ENCODE assay signal across 8 cellular contexts in genomic region chr14:102927878-102928411, GRCh38. TPM values are rescaled to one million over a fixed set of nuclear protein-coding genes. Genes with fewer than 3 reads are reported as not detected.
DNase-seq lines count a peak whose midpoint lies in the region; ATAC-seq and TF ChIP-seq lines count a peak whose summit lies in the region.

No MANE protein-coding gene starts in this region.

- no peaks in the 10 kb centered on the region for H3K9me3 Mint-ChIP-seq in activated T-helper 17 cell treated with anti-CD3 and anti-CD28 coated beads, Interleukin-2, amount 50 U/mL, for 72 hours
- H3K9me3 Mint-ChIP-seq in type B pancreatic cell (no peaks in the 10 kb centered on the region), HFFc6 (no peaks in the 10 kb centered on the region)

- H3K36me3 Mint-ChIP-seq in activated T-helper 17 cell treated with anti-CD3 and anti-CD28 coated beads, Interleukin-2, amount 50 U/mL, for 72 hours (ENCODE audit: low read depth): no peaks in the 10 kb centered on the region
- H3K36me3 Mint-ChIP-seq in type B pancreatic cell (no peaks in the 10 kb centered on the region), HFFc6 (ENCODE audit: low read depth) (0 out of 2 replicates have a peak, but pooled peaks cover 5% of the 10 kb centered on the region)

- ATAC-seq in activated T-helper 17 cell treated with anti-CD3 and anti-CD28 coated beads, Interleukin-2, amount 50 U/mL, for 72 hours (replicated peaks): peak; percentile 12
- ATAC-seq in left lobe of liver: peak; percentile 7
- no peak for ATAC-seq in HG03025 (IDR thresholded peaks at IDR 0.05; ENCODE audit: low FRiP score, unreplicated experiment)

- peaks cover 56% of the 10 kb centered on the region for H3K27me3 ChIP-seq in H7 (ENCODE audit: control insufficient read depth, insufficient read depth, low read length)
- H3K27me3 ChIP-seq in BE2C: peaks cover 39% of the 10 kb centered on the region

- H3K4me3 ChIP-seq in AG04449 (ENCODE audit: low read depth, low read length) (peak overlapping the region; percentile 49), H7 (ENCODE audit: insufficient read depth, low read depth, low read length) (peak overlapping the region; percentile 76), BE2C (ENCODE audit: low read depth, low read length) (no peak overlapping the region; the same call in 1 of the 2 replicates)

- H3K4me1 ChIP-seq in BE2C: no peaks in the 10 kb centered on the region; the same call in 1 of the 2 replicates

- H3K36me3 ChIP-seq in H7 (replicated peaks; ENCODE audit: control insufficient read depth, insufficient read depth, low read length) (no peaks in the 10 kb centered on the region), BE2C (peaks cover under 1% of the 10 kb centered on the region; the same call in 1 of the 2 replicates)

- H3K27me3 Mint-ChIP-seq in activated T-helper 17 cell treated with anti-CD3 and anti-CD28 coated beads, Interleukin-2, amount 50 U/mL, for 72 hours: peaks cover 8% of the 10 kb centered on the region
- peaks cover 35% of the 10 kb centered on the region for H3K27me3 Mint-ChIP-seq in type B pancreatic cell
- H3K27me3 Mint-ChIP-seq in HFFc6 (ENCODE audit: insufficient read depth): peaks cover 29% of the 10 kb centered on the region

- H3K27ac Mint-ChIP-seq in activated T-helper 17 cell treated with anti-CD3 and anti-CD28 coated beads, Interleukin-2, amount 50 U/mL, for 72 hours: no peak overlapping the region
- peak overlapping the region; percentile 96 for H3K27ac Mint-ChIP-seq in type B pancreatic cell
- H3K27ac Mint-ChIP-seq in HFFc6: no peak overlapping the region

- H3K4me3 Mint-ChIP-seq in activated T-helper 17 cell treated with anti-CD3 and anti-CD28 coated beads, Interleukin-2, amount 50 U/mL, for 72 hours: peak overlapping the region; percentile 47
- H3K4me3 Mint-ChIP-seq in type B pancreatic cell (peak overlapping the region; percentile 80), HFFc6 (no peak overlapping the region)

- TF ChIP-seq CTCF in AG04449 (IDR thresholded peaks at IDR 0.05; ENCODE audit: insufficient read depth, low read length, missing control alignments) (no peak), type B pancreatic cell (conservative IDR thresholded peaks at IDR 0.05) (no peak), BE2C (IDR thresholded peaks at IDR 0.05; ENCODE audit: low read depth, low read length) (no peak), HFFc6 (IDR thresholded peaks at IDR 0.05) (no peak)

- DNase-seq in AG04449 (ENCODE audit: low read depth, low spot score): no peak
- DNase-seq in H7: peak; percentile 87
- DNase-seq in left lobe of liver (ENCODE audit: low spot score): no peak
- no peak for DNase-seq in type B pancreatic cell (ENCODE audit: extremely low spot score, unreplicated experiment)
- no peak for DNase-seq in BE2C
- DNase-seq in HFFc6: no peak

- CTCF ChIA-PET in AG04449 (lab: Yijun Ruan, JAX): interaction anchor here (1.0 to 1.3 kb wide), 2 partner anchors 233 to 405 kb away, joined by 3 to 6 read pairs; no protein-coding TSS in a partner anchor

- H3K4me1 Mint-ChIP-seq in activated T-helper 17 cell treated with anti-CD3 and anti-CD28 coated beads, Interleukin-2, amount 50 U/mL, for 72 hours: no peaks in the 10 kb centered on the region
- H3K4me1 Mint-ChIP-seq in type B pancreatic cell (ENCODE audit: unreplicated experiment) (no peaks in the 10 kb centered on the region), HFFc6 (ENCODE audit: low read depth) (no peaks in the 10 kb centered on the region)

- H3K9me3 ChIP-seq in BE2C: no peaks in the 10 kb centered on the region

- POLR2A ChIA-PET in AG04449 (lab: Yijun Ruan, JAX): no interaction called here

RNA-seq across cellular contexts. Expression of gene AMN, which starts 5.5 kb away (rescaled TPM):
- 0.92 and 1.7 TPM in 2 replicates for total RNA-seq in H7 (2014; rRNA removed; shearing (Covaris generic))
- 1 to 10 TPM; 2.1 to 2.3 TPM for total RNA-seq in activated T-helper 17 cell treated with anti-CD3 and anti-CD28 coated beads, Interleukin-2, amount 50 U/mL, for 72 hours
- 56.0 TPM for total RNA-seq in left lobe of liver
- total RNA-seq in type B pancreatic cell (ENCODE audit: low replicate concordance): 18.3 and 51.7 TPM in 2 replicates
- polyA plus RNA-seq in BE2C (2012; ENCODE audit: insufficient read depth, insufficient read length, low read depth): 1.2 TPM
- total RNA-seq in HFFc6 (2021; fragmentation: NEBNext Ultra II Directional; extraction: Animal tissue kit (Norgen Biotek cat#: 25700)): not detected
